Comparison of ENCODE assay signal across 31 cellular contexts in genomic region chr9:96497117-96497399, GRCh38.
"Had no signal": no experiment of that assay in that cellular context is flagged by ENCODE, and none has a peak within 500 bp of the region (broad histone marks: within the 10 kb centered on the region; RNA-seq: fewer than 3 reads in every experiment).

No MANE protein-coding gene starts in this region.

- H3K27me3 Mint-ChIP-seq: naive B cell; naive thymus-derived CD8-positive, alpha-beta T cell; progenitor cell of endocrine pancreas; stimulated activated memory B cell treated with anti-CD40 and anti-IgM and Interleukin-4, amounts not matched to agents 10 μg/mL and 1 μg/mL and 100 μg/mL, for 72 hours had no signal

- H3K4me3 ChIP-seq: ovary, psoas muscle, skin epidermis, smooth muscle cell, spleen, thoracic aorta, thyroid gland, tibial nerve, upper lobe of left lung, vagina had no signal

- H3K4me1 Mint-ChIP-seq: stimulated activated memory B cell treated with anti-CD40 and anti-IgM and Interleukin-4, amounts not matched to agents 10 μg/mL and 1 μg/mL and 100 μg/mL, for 72 hours; stimulated activated naive CD8-positive, alpha-beta T cell treated with anti-CD3 and anti-CD28 coated beads, Interleukin-15, amount 100 ng/mL, for 72 hours had no signal

- DNase-seq: naive B cell; naive thymus-derived CD8-positive, alpha-beta T cell; nephron progenitor cell; occipital lobe; psoas muscle; spleen; stimulated activated CD4-positive, alpha-beta T cell treated with anti-CD3 and anti-CD28 coated beads, Interleukin-12 subunit alpha, Interleukin-12 subunit beta, amount 100 ng/mL, for 4 hours; stimulated activated CD4-positive, alpha-beta T cell treated with anti-CD3 and anti-CD28 coated beads, Interleukin-1b, Interleukin-23, amount 100 ng/mL, for 48 hours; stimulated activated CD4-positive, alpha-beta T cell treated with anti-CD3 and anti-CD28 coated beads, Interleukin-4, amount 100 ng/mL, for 1 hour; stimulated activated CD4-positive, alpha-beta T cell treated with anti-CD3 and anti-CD28 coated beads, Interleukin-4, amount 100 ng/mL, for 4 hours; stimulated activated CD8-positive, alpha-beta memory T cell treated with anti-CD3 and anti-CD28 coated beads, Interleukin-4, amount 100 ng/mL, for 48 hours; stimulated activated naive CD4-positive, alpha-beta T cell; stimulated activated naive CD8-positive, alpha-beta T cell treated with anti-CD3 and anti-CD28 coated beads, Interleukin-15, amount 100 ng/mL, for 72 hours; stimulated activated naive CD8-positive, alpha-beta T cell treated with anti-CD3 and anti-CD28 coated beads, Interleukin-15, Interleukin-2, amounts not matched to agents 100 U/mL and 50 U/mL, for 24 hours; substantia nigra; thyroid gland; trophoblast cell had no signal

- H3K27me3 ChIP-seq: ovary, spleen, thyroid gland, tibial nerve, upper lobe of left lung, vagina had no signal

- H3K4me2 ChIP-seq: smooth muscle cell had no signal

- H3K9ac ChIP-seq: parathyroid adenoma had no signal

- H3K79me2 ChIP-seq: parathyroid adenoma had no signal

- H3K27ac Mint-ChIP-seq: naive B cell; natural killer cell treated with Interleukin-12 subunit alpha and Interleukin-12 subunit beta and Interleukin-15 and Interleukin-18, amount 100 ng/mL, for 72 hours; progenitor cell of endocrine pancreas; stimulated activated memory B cell treated with anti-CD40 and anti-IgM and Interleukin-4, amounts not matched to agents 10 μg/mL and 1 μg/mL and 100 μg/mL, for 72 hours had no signal

- H3K27ac ChIP-seq: ovary, parathyroid adenoma, psoas muscle, skin epidermis, spleen, thoracic aorta, thyroid gland, upper lobe of left lung, vagina had no signal

- H3K4me1 ChIP-seq: parathyroid adenoma, psoas muscle, spleen, vagina had no signal

- H3K9me3 ChIP-seq: ovary, psoas muscle, spleen, thoracic aorta, thyroid gland, tibial nerve, upper lobe of left lung, vagina had no signal

- H3K36me3 Mint-ChIP-seq: naive B cell; natural killer cell treated with Interleukin-12 subunit alpha and Interleukin-12 subunit beta and Interleukin-15 and Interleukin-18, amount 100 ng/mL, for 72 hours; stimulated activated memory B cell treated with anti-CD40 and anti-IgM and Interleukin-4, amounts not matched to agents 10 μg/mL and 1 μg/mL and 100 μg/mL, for 72 hours had no signal

- H3K4me3 Mint-ChIP-seq: naive B cell; naive thymus-derived CD8-positive, alpha-beta T cell; natural killer cell treated with Interleukin-12 subunit alpha and Interleukin-12 subunit beta and Interleukin-15 and Interleukin-18, amount 100 ng/mL, for 72 hours; nephron progenitor cell; neural crest cell; stimulated activated memory B cell treated with anti-CD40 and anti-IgM and Interleukin-4, amounts not matched to agents 10 μg/mL and 1 μg/mL and 100 μg/mL, for 72 hours; stimulated activated naive CD8-positive, alpha-beta T cell treated with anti-CD3 and anti-CD28 coated beads, Interleukin-15, amount 100 ng/mL, for 72 hours had no signal

- ATAC-seq: naive thymus-derived CD8-positive, alpha-beta T cell; psoas muscle; sciatic nerve; stimulated activated naive CD8-positive, alpha-beta T cell treated with anti-CD3 and anti-CD28 coated beads, Interleukin-15, Interleukin-2, amounts not matched to agents 100 U/mL and 50 U/mL, for 24 hours had no signal

- H3K36me3 ChIP-seq: ovary, thyroid gland, vagina had no signal

- H2AFZ ChIP-seq: parathyroid adenoma had no signal

- FAIRE-seq: urothelium cell line had no signal
